ENCODE assay signal across 1 cellular context in genomic region chr13:64684108-64684507, GRCh38.
TF ChIP-seq lines count a peak whose summit lies in the region.

No MANE protein-coding gene starts in this region.

TF ChIP-seq in HepG2, 621 proteins besides CTCF, POLR2A, EP300 and RAD21:
- no peak for TF ChIP-seq HNRNPL (IDR thresholded peaks at IDR 0.05; ENCODE audit: low read depth, low read length)
- TF ChIP-seq ZNF672 (CRISPR knock-in tag; IDR thresholded peaks at IDR 0.05): no peak
- TF ChIP-seq NFRKB (IDR thresholded peaks at IDR 0.05): no peak
- TF ChIP-seq MAX (IDR thresholded peaks at IDR 0.05): no peak
- TF ChIP-seq RFX5 (IDR thresholded peaks at IDR 0.05; ENCODE audit: low read depth, low read length): no peak
- no peak for TF ChIP-seq KLF15 (CRISPR knock-in tag; IDR thresholded peaks at IDR 0.05; ENCODE audit: borderline replicate concordance)
- no peak for TF ChIP-seq ZNF276 (CRISPR knock-in tag; IDR thresholded peaks at IDR 0.05; ENCODE audit: low read depth)
- no peak for TF ChIP-seq ZNF670 (CRISPR knock-in tag; IDR thresholded peaks at IDR 0.05; ENCODE audit: borderline replicate concordance)
